Comparison of ENCODE assay signal across 10 cellular contexts in the genomic region with DNA sequence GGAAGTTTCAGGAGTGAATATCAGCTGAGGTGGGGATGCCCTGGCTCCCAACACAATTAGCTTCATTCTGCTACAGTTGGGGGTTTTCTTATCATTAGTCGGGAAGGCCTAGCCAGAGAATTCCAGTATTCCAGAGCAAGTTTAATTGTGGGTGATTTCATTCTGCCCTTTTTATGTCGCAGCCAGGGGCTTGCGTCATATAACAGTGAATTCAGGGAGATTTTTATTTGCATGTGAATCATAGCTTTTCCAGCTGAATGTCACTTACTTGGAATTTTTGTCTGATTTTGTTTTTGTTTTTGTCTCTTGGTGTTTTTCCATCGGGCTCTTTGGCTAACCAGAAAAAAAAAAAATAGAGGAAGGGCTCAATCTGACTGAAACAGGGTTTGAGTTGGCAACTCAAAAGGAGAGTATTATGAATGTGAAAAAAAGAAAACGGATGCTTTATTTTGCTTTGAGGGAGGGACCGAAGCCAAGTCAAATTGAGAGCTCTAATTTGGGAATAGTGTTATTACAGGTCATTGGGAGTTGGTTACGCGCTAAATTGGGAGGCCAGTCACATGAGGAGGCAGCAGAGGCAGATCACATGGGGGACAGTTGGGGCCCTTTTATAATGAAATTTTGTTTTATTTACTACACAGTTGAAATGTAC.
DNase-seq lines count a peak whose midpoint lies in the region; ATAC-seq, FAIRE-seq and TF ChIP-seq lines count a peak whose summit lies in the region.
"Had no signal": no experiment of that assay in that cellular context is flagged by ENCODE, and none has a peak within 500 bp of the region (broad histone marks: within the 10 kb centered on the region; RNA-seq: fewer than 3 reads in every experiment).

No MANE protein-coding gene starts in this region.

- H3K27me3 ChIP-seq in breast epithelium: no peaks in the 10 kb centered on the region
- no peaks in the 10 kb centered on the region for H3K27me3 ChIP-seq in small intestine (ENCODE audit: control insufficient read depth in 2 of 2, insufficient read depth in 2 of 2, low read length in 2 of 2)

- in situ Hi-C loops in ACHN (cut with HindIII; ENCODE audit: low pct_ligation_motif_present, low pct_unique_long_range_greater_than_20kb, low sequenced_read_pairs): no loop called here

- WGBS in small intestine, 3 donors: 53 to 86% (median 81%) methylated on average over 8 of the region's 8 CpGs

- DNase-seq in GM04504 (ENCODE audit: low read depth): peak; percentile 88
- DNase-seq in breast epithelium (ENCODE audit: low spot score in 2 of 2): no peak
- DNase-seq in iris pigment epithelial cell (ENCODE audit: low read depth): peak; percentile 83
- DNase-seq in NAMALWA (ENCODE audit: low spot score): no peak
- DNase-seq in small intestine: no peak
- DNase-seq in SKM-1 treated with dmso at 0.1 percent for 144 hours (lab: John Stamatoyannopoulos, UW; ENCODE audit: unreplicated experiment): no peak
- no peak for DNase-seq in ACHN
- DNase-seq: GF-D8, Kasumi-1 had no signal

- no peak overlapping the region for H3K4me3 Mint-ChIP-seq in stimulated activated memory B cell treated with anti-CD40 and anti-IgM and Interleukin-4, amounts not matched to agents 10 μg/mL and 1 μg/mL and 100 μg/mL, for 72 hours

- H3K4me3 ChIP-seq in breast epithelium: peak overlapping the region in 1 of 3 donors; percentile 13
- no peak overlapping the region for H3K4me3 ChIP-seq in small intestine (ENCODE audit: low read depth in 1 of 2, low read length in 2 of 2)

- peak overlapping the region; percentile 71 to 92 for H3K27ac ChIP-seq in breast epithelium
- peak overlapping the region in 1 of 2 donors; percentile 96 for H3K27ac ChIP-seq in small intestine (ENCODE audit: low read depth in 1 of 2, low read length in 1 of 2)

- H3K4me1 ChIP-seq in breast epithelium (no peaks in the 10 kb centered on the region), small intestine (ENCODE audit: control insufficient read depth in 2 of 2, insufficient read depth in 1 of 2, low read depth in 1 of 2, low read length in 1 of 2) (peaks cover 0 to 8% of the 10 kb centered on the region in 2 donors)

- peak overlapping the region; percentile 26 for H3K27ac Mint-ChIP-seq in stimulated activated memory B cell treated with anti-CD40 and anti-IgM and Interleukin-4, amounts not matched to agents 10 μg/mL and 1 μg/mL and 100 μg/mL, for 72 hours

- H3K27me3 Mint-ChIP-seq in stimulated activated memory B cell treated with anti-CD40 and anti-IgM and Interleukin-4, amounts not matched to agents 10 μg/mL and 1 μg/mL and 100 μg/mL, for 72 hours: no peaks in the 10 kb centered on the region

- H3K36me3 ChIP-seq in breast epithelium (no peaks in the 10 kb centered on the region), small intestine (ENCODE audit: control insufficient read depth in 2 of 2, insufficient read depth in 2 of 2, low read length in 2 of 2) (no peaks in the 10 kb centered on the region)

- TF ChIP-seq POLR2A in breast epithelium (IDR thresholded peaks at IDR 0.05): no peak

- H3K9me3 ChIP-seq in breast epithelium: no peaks in the 10 kb centered on the region
- no peaks in the 10 kb centered on the region for H3K9me3 ChIP-seq in small intestine (ENCODE audit: control insufficient read depth, low read depth)

- H3K9me3 Mint-ChIP-seq in stimulated activated memory B cell treated with anti-CD40 and anti-IgM and Interleukin-4, amounts not matched to agents 10 μg/mL and 1 μg/mL and 100 μg/mL, for 72 hours: no peaks in the 10 kb centered on the region

- peaks cover 51% of the 10 kb centered on the region for H3K4me1 Mint-ChIP-seq in stimulated activated memory B cell treated with anti-CD40 and anti-IgM and Interleukin-4, amounts not matched to agents 10 μg/mL and 1 μg/mL and 100 μg/mL, for 72 hours

- no peak for TF ChIP-seq CTCF in breast epithelium (IDR thresholded peaks at IDR 0.05)

- intact Hi-C loops in breast epithelium (cut with DNase I; ENCODE audit: low total_unique reads): loop anchor here (5.0 to 10.0 kb wide), 2 partner anchors 122 to 1054 kb away; partner anchors contain the start of gene SAMD4A

- H3K36me3 Mint-ChIP-seq in stimulated activated memory B cell treated with anti-CD40 and anti-IgM and Interleukin-4, amounts not matched to agents 10 μg/mL and 1 μg/mL and 100 μg/mL, for 72 hours: no peaks in the 10 kb centered on the region

- ATAC-seq in stimulated activated memory B cell treated with anti-CD40 and anti-IgM and Interleukin-4, amounts not matched to agents 10 μg/mL and 1 μg/mL and 100 μg/mL, for 72 hours: no peak

- no peak for FAIRE-seq in small intestine (lab: Jason Lieb, UNC)

Comparison
In these comparisons a context has a peak if more than half of its experiments do, and no peak if none do; other contexts are left out.
1. DNase-seq: peak in GM04504 (single experiment) and iris pigment epithelial cell (single experiment); none in breast epithelium (0 of 2), NAMALWA (single experiment), small intestine (single experiment), SKM-1 treated with dmso at 0.1 percent for 144 hours (single experiment) and ACHN (single experiment).